21 cellular contexts compared by ENCODE assay signal in the genomic region with DNA sequence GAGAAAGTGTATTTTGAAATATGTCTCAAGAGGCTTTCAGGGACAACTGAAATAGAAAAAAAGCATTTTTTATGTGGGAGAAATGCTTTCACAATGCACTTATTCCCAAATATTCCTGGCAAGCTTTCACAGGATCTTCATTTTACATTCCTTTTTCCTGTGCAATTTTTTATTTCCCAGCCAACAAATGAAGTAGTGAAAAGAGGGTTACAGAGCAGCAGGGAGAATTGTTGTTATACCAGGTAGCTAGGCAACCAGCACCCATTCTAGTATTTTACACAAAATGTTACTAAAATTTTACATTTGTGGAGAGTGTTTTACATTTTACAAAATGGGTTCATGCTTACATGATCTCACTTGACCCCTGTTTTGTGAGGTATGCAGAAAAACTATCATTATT.
"Had no signal": no experiment of that assay in that cellular context is flagged by ENCODE, and none has a peak within 500 bp of the region (broad histone marks: within the 10 kb centered on the region; RNA-seq: fewer than 3 reads in every experiment).

No MANE protein-coding gene starts in this region.

- DNase-seq: colonic mucosa; cortex of kidney; dermis blood vessel endothelial cell; dorsolateral prefrontal cortex; effector CD4-positive, alpha-beta T cell; effector CD8-positive, alpha-beta T cell; effector memory CD4-positive, alpha-beta T cell; effector memory CD8-positive, alpha-beta T cell; endodermal cell; erythroblast; esophagus squamous epithelium; foreskin fibroblast; foreskin keratinocyte; foreskin melanocyte; gastrocnemius medialis; glutamatergic neuron; head of caudate nucleus; heart left ventricle; heart right ventricle had no signal

- ATAC-seq: effector memory CD8-positive, alpha-beta T cell; esophagus mucosa; foreskin keratinocyte; gastrocnemius medialis; gastroesophageal sphincter; heart left ventricle; heart right ventricle had no signal
